Comparison of ENCODE assay signal across 1 cellular context in genomic region chr2:86105969-86106945, GRCh38.
A peak's percentile ranks its signal among the peaks of the same experiment; 100 is the strongest.
TF ChIP-seq lines count a peak whose summit lies in the region.

TSS of gene PTCD3 (plus strand) at chr2:86106235. CDS start at chr2:86106248, 13 bp downstream.

TF ChIP-seq in HepG2, 621 proteins besides CTCF, POLR2A, EP300 and RAD21 (continued from another document and continues in another):
- no peak for TF ChIP-seq DDIT3 (CRISPR knock-in tag; IDR thresholded peaks at IDR 0.05)
- TF ChIP-seq KAT8 (CRISPR knock-in tag; IDR thresholded peaks at IDR 0.05), result peak; percentile 92
- TF ChIP-seq GZF1 (CRISPR knock-in tag; IDR thresholded peaks at IDR 0.05), result 0 out of 2 replicates have a peak, but pooled peaks have one; percentile 41
- TF ChIP-seq FLYWCH1 (CRISPR knock-in tag; IDR thresholded peaks at IDR 0.05), result no peak
- peak; percentile 74; the same call in 1 of the 2 replicates for TF ChIP-seq ZNF232 (CRISPR knock-in tag; IDR thresholded peaks at IDR 0.05; ENCODE audit: borderline replicate concordance)
- no peak for TF ChIP-seq GPN1 (CRISPR knock-in tag; IDR thresholded peaks at IDR 0.05; ENCODE audit: borderline replicate concordance)
- TF ChIP-seq DMTF1 (CRISPR knock-in tag; IDR thresholded peaks at IDR 0.05), result no peak
- 0 out of 2 replicates have a peak, but pooled peaks have one; percentile 72 for TF ChIP-seq NFIC (IDR thresholded peaks at IDR 0.05; ENCODE audit: low read length)
- TF ChIP-seq, protein P1, sequence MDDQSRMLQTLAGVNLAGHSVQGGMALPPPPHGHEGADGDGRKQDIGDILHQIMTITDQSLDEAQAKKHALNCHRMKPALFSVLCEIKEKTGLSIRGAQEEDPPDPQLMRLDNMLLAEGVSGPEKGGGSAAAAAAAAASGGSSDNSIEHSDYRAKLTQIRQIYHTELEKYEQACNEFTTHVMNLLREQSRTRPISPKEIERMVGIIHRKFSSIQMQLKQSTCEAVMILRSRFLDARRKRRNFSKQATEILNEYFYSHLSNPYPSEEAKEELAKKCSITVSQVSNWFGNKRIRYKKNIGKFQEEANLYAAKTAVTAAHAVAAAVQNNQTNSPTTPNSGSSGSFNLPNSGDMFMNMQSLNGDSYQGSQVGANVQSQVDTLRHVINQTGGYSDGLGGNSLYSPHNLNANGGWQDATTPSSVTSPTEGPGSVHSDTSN (CRISPR knock-in tag; IDR thresholded peaks at IDR 0.05; ENCODE audit: borderline replicate concordance), result no peak
- peak; percentile 35 for TF ChIP-seq SPEN (CRISPR knock-in tag; IDR thresholded peaks at IDR 0.05; ENCODE audit: low read depth)
- TF ChIP-seq ZNF749 (CRISPR knock-in tag; IDR thresholded peaks at IDR 0.05; ENCODE audit: borderline replicate concordance), result no peak
- peak; percentile 85 for TF ChIP-seq CREB1 (IDR thresholded peaks at IDR 0.05)
- peak; percentile 94 for TF ChIP-seq CREB1 (CRISPR knock-in tag; IDR thresholded peaks at IDR 0.05)
- TF ChIP-seq ZNF101 (CRISPR knock-in tag; IDR thresholded peaks at IDR 0.05; ENCODE audit: borderline replicate concordance, low read depth), result no peak
- 0 out of 2 replicates have a peak, but pooled peaks have one; percentile 33 for TF ChIP-seq SP5 (CRISPR knock-in tag; IDR thresholded peaks at IDR 0.05; ENCODE audit: borderline replicate concordance, low read depth)
- 0 out of 2 replicates have a peak, but pooled peaks have one; percentile 69 for TF ChIP-seq TOPORS (CRISPR knock-in tag; IDR thresholded peaks at IDR 0.05)
- peak; percentile 21; the same call in 1 of the 2 replicates for TF ChIP-seq FOXA3 (CRISPR knock-in tag; IDR thresholded peaks at IDR 0.05)
- TF ChIP-seq TP53 (CRISPR knock-in tag; conservative IDR thresholded peaks at IDR 0.05), result 0 out of 2 replicates have a peak, but pooled peaks have one; percentile 10
- peak; percentile 76 for TF ChIP-seq ZGPAT (CRISPR knock-in tag; IDR thresholded peaks at IDR 0.05)
- TF ChIP-seq, protein P2, sequence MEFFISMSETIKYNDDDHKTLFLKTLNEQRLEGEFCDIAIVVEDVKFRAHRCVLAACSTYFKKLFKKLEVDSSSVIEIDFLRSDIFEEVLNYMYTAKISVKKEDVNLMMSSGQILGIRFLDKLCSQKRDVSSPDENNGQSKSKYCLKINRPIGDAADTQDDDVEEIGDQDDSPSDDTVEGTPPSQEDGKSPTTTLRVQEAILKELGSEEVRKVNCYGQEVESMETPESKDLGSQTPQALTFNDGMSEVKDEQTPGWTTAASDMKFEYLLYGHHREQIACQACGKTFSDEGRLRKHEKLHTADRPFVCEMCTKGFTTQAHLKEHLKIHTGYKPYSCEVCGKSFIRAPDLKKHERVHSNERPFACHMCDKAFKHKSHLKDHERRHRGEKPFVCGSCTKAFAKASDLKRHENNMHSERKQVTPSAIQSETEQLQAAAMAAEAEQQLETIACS (CRISPR knock-in tag; IDR thresholded peaks at IDR 0.05), result no peak
- TF ChIP-seq, protein P3, sequence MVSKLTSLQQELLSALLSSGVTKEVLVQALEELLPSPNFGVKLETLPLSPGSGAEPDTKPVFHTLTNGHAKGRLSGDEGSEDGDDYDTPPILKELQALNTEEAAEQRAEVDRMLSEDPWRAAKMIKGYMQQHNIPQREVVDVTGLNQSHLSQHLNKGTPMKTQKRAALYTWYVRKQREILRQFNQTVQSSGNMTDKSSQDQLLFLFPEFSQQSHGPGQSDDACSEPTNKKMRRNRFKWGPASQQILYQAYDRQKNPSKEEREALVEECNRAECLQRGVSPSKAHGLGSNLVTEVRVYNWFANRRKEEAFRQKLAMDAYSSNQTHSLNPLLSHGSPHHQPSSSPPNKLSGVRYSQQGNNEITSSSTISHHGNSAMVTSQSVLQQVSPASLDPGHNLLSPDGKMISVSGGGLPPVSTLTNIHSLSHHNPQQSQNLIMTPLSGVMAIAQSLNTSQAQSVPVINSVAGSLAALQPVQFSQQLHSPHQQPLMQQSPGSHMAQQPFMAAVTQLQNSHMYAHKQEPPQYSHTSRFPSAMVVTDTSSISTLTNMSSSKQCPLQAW (CRISPR knock-in tag; IDR thresholded peaks at IDR 0.05), result peak; percentile 88
- peak; percentile 89 for TF ChIP-seq ZNF674 (CRISPR knock-in tag; IDR thresholded peaks at IDR 0.05; ENCODE audit: low read depth)
- 0 out of 2 replicates have a peak, but pooled peaks have one; percentile 22 for TF ChIP-seq SRF (IDR thresholded peaks at IDR 0.05; ENCODE audit: low read depth, low read length)
- TF ChIP-seq, protein P4, sequence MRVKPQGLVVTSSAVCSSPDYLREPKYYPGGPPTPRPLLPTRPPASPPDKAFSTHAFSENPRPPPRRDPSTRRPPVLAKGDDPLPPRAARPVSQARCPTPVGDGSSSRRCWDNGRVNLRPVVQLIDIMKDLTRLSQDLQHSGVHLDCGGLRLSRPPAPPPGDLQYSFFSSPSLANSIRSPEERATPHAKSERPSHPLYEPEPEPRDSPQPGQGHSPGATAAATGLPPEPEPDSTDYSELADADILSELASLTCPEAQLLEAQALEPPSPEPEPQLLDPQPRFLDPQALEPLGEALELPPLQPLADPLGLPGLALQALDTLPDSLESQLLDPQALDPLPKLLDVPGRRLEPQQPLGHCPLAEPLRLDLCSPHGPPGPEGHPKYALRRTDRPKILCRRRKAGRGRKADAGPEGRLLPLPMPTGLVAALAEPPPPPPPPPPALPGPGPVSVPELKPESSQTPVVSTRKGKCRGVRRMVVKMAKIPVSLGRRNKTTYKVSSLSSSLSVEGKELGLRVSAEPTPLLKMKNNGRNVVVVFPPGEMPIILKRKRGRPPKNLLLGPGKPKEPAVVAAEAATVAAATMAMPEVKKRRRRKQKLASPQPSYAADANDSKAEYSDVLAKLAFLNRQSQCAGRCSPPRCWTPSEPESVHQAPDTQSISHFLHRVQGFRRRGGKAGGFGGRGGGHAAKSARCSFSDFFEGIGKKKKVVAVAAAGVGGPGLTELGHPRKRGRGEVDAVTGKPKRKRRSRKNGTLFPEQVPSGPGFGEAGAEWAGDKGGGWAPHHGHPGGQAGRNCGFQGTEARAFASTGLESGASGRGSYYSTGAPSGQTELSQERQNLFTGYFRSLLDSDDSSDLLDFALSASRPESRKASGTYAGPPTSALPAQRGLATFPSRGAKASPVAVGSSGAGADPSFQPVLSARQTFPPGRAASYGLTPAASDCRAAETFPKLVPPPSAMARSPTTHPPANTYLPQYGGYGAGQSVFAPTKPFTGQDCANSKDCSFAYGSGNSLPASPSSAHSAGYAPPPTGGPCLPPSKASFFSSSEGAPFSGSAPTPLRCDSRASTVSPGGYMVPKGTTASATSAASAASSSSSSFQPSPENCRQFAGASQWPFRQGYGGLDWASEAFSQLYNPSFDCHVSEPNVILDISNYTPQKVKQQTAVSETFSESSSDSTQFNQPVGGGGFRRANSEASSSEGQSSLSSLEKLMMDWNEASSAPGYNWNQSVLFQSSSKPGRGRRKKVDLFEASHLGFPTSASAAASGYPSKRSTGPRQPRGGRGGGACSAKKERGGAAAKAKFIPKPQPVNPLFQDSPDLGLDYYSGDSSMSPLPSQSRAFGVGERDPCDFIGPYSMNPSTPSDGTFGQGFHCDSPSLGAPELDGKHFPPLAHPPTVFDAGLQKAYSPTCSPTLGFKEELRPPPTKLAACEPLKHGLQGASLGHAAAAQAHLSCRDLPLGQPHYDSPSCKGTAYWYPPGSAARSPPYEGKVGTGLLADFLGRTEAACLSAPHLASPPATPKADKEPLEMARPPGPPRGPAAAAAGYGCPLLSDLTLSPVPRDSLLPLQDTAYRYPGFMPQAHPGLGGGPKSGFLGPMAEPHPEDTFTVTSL (CRISPR knock-in tag; IDR thresholded peaks at IDR 0.05; ENCODE audit: borderline replicate concordance), result 0 out of 2 replicates have a peak, but pooled peaks have one; percentile 8
- TF ChIP-seq PHF8 (CRISPR knock-in tag; IDR thresholded peaks at IDR 0.05), result peak; percentile 96
- TF ChIP-seq ZNF124 (CRISPR knock-in tag; IDR thresholded peaks at IDR 0.05), result 0 out of 2 replicates have a peak, but pooled peaks have one; percentile 18
- peak; percentile 86; the same call in 1 of the 2 replicates for TF ChIP-seq ZNF691 (CRISPR knock-in tag; IDR thresholded peaks at IDR 0.05; ENCODE audit: borderline replicate concordance, low read depth)
- TF ChIP-seq, protein P5, sequence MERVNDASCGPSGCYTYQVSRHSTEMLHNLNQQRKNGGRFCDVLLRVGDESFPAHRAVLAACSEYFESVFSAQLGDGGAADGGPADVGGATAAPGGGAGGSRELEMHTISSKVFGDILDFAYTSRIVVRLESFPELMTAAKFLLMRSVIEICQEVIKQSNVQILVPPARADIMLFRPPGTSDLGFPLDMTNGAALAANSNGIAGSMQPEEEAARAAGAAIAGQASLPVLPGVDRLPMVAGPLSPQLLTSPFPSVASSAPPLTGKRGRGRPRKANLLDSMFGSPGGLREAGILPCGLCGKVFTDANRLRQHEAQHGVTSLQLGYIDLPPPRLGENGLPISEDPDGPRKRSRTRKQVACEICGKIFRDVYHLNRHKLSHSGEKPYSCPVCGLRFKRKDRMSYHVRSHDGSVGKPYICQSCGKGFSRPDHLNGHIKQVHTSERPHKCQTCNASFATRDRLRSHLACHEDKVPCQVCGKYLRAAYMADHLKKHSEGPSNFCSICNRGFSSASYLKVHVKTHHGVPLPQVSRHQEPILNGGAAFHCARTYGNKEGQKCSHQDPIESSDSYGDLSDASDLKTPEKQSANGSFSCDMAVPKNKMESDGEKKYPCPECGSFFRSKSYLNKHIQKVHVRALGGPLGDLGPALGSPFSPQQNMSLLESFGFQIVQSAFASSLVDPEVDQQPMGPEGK (CRISPR knock-in tag; IDR thresholded peaks at IDR 0.05), result peak; percentile 49; the same call in 1 of the 2 replicates
- peak; percentile 44; the same call in 1 of the 2 replicates for TF ChIP-seq ZNF264 (CRISPR knock-in tag; IDR thresholded peaks at IDR 0.05)
- TF ChIP-seq ELF4 (CRISPR knock-in tag; IDR thresholded peaks at IDR 0.05; ENCODE audit: borderline replicate concordance), result peak; percentile 97
- TF ChIP-seq ZNF709 (CRISPR knock-in tag; IDR thresholded peaks at IDR 0.05), result peak; percentile 79; the same call in 1 of the 2 replicates
- TF ChIP-seq, protein P6, sequence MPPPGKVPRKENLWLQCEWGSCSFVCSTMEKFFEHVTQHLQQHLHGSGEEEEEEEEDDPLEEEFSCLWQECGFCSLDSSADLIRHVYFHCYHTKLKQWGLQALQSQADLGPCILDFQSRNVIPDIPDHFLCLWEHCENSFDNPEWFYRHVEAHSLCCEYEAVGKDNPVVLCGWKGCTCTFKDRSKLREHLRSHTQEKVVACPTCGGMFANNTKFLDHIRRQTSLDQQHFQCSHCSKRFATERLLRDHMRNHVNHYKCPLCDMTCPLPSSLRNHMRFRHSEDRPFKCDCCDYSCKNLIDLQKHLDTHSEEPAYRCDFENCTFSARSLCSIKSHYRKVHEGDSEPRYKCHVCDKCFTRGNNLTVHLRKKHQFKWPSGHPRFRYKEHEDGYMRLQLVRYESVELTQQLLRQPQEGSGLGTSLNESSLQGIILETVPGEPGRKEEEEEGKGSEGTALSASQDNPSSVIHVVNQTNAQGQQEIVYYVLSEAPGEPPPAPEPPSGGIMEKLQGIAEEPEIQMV (CRISPR knock-in tag; IDR thresholded peaks at IDR 0.05; ENCODE audit: low read depth), result peak; percentile 46; the same call in 1 of the 2 replicates
- TF ChIP-seq MBNL3 (CRISPR knock-in tag; conservative IDR thresholded peaks at IDR 0.05), result no peak
- TF ChIP-seq HOMEZ (CRISPR knock-in tag; IDR thresholded peaks at IDR 0.05; ENCODE audit: low read depth), result peak; percentile 73; the same call in 1 of the 2 replicates
- peak; percentile 88 for TF ChIP-seq THAP11 (CRISPR knock-in tag; IDR thresholded peaks at IDR 0.05)
- no peak for TF ChIP-seq ZKSCAN5 (CRISPR knock-in tag; IDR thresholded peaks at IDR 0.05)
